ENCODE assay signal across 8 cellular contexts in the genomic region with DNA sequence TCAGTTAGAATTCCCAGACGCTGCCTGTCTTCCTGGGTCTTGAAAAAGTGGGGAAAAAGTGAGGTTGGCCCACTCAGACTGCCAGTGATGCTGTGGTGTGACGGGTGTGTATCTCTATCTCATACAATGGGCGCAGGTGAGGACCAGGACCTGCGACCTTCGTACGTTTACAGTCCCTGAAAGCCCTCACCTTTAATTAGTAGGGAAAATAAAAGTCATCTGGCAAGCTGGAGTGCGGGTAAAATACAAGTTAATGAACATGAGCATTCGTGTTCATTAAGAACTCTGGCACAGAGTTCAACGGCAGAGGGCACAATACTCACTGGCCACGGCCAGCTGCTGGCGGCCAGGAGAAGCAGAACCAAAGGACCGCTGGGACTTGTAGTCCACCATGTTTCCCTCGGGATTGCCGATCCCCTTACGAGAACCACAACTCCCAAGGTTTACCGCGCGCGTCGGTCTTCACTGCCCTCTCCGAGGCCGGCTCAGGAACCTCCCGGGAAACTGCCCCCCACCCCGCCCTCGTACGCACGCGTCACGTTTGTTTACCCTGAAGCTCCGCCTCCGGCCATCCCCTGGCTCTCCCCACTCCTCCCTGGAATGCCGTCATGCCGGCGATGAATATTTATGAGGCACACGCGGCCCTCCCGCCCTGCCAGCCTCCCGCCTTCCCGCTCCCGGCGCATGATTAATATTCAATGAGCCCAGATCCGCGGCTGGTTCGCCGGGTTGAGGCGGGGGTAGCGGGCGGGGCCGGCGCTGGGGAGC. TPM values are rescaled to one million over a fixed set of nuclear protein-coding genes. Genes with fewer than 3 reads are reported as not detected.
A peak's percentile ranks its signal among the peaks of the same experiment; 100 is the strongest.
DNase-seq lines count a peak whose midpoint lies in the region; ATAC-seq and TF ChIP-seq lines count a peak whose summit lies in the region.

No MANE protein-coding gene starts in this region.

- H3K4me1 ChIP-seq in heart right ventricle = peaks cover 3 to 35% (median 24%) of the 10 kb centered on the region in 9 donors

- H3K27ac Mint-ChIP-seq in type B pancreatic cell = peak overlapping the region; percentile 99

- H3K4me3 Mint-ChIP-seq in type B pancreatic cell = peak overlapping the region; percentile 93

- in situ Hi-C loops in GM13976 (cut with MboI; ENCODE audit: low sequenced_read_pairs, unreplicated experiment) = loop anchor here (10.0 kb wide), 1 partner anchor 240 kb away; no protein-coding TSS in a partner anchor

- H3K27ac ChIP-seq in heart right ventricle = peak overlapping the region; percentile 89 to 96 (median 91)

- DNase-seq in GM13976 (ENCODE audit: low spot score) (peak; percentile 94), NCI-H146 (lab: John Stamatoyannopoulos, UW) (peak; percentile 100), T-helper 1 cell (peak; percentile 86 to 97 (median 91)), amniotic stem cell (lab: John Stamatoyannopoulos, UW) (peak; percentile 99), heart right ventricle (peak; percentile 100), pons (ENCODE audit: low spot score) (peak; percentile 100), type B pancreatic cell (ENCODE audit: extremely low spot score, unreplicated experiment) (peak; percentile 99)

- H3K4me1 Mint-ChIP-seq in type B pancreatic cell (ENCODE audit: unreplicated experiment) = peaks cover 31% of the 10 kb centered on the region

- ATAC-seq in HG02870 (IDR thresholded peaks at IDR 0.05; ENCODE audit: unreplicated experiment) = peak; percentile 65
- peak; percentile 95 to 100 (median 99) for ATAC-seq in heart right ventricle

- no peaks in the 10 kb centered on the region for H3K9me3 Mint-ChIP-seq in type B pancreatic cell

- peak overlapping the region; percentile 54 to 83 (median 77) for H3K4me3 ChIP-seq in heart right ventricle

- intact Hi-C loops in heart right ventricle (cut with DNase I) = loop anchor here (1.0 to 10.0 kb wide), 20 partner anchors 82 to 710 kb away; a partner anchor contains a TSS

- peaks cover 5% of the 10 kb centered on the region for H3K27me3 Mint-ChIP-seq in type B pancreatic cell

- TF ChIP-seq CTCF in GM13976 (IDR thresholded peaks at IDR 0.05; ENCODE audit: borderline replicate concordance, control extremely low read depth, extremely low read depth, insufficient read depth, missing control alignments) (peak; percentile 65), heart right ventricle (IDR thresholded peaks at IDR 0.05) (peak; percentile 70 to 94 (median 82)), type B pancreatic cell (conservative IDR thresholded peaks at IDR 0.05) (peak; percentile 83)

- no peaks in the 10 kb centered on the region for H3K36me3 ChIP-seq in heart right ventricle

- H3K27me3 ChIP-seq in heart right ventricle = no peaks in the 10 kb centered on the region

- 2 to 3% methylated on average over 49 to 50 of the region's 50 CpGs for WGBS in heart right ventricle, 2 donors

- H3K9me3 ChIP-seq in heart right ventricle = no peaks in the 10 kb centered on the region

- H3K36me3 Mint-ChIP-seq in type B pancreatic cell = peaks cover 4% of the 10 kb centered on the region

RNA-seq across cellular contexts. Expression of a gene that starts 0.5 kb away (rescaled TPM):
- total RNA-seq in heart right ventricle (10 to 100 TPM in 3 of 10 donors, 1 to 10 TPM in 7; 4.2 to 10.7 (median 8.4) TPM), type B pancreatic cell (ENCODE audit: low replicate concordance) (28.5 and 29.3 TPM in 2 replicates)
- polyA plus RNA-seq in heart right ventricle = 1 to 10 TPM; 1.8 to 2.0 TPM

Comparison
In these comparisons a context has a peak if more than half of its experiments do, and no peak if none do; other contexts are left out.
1. Peak in every context shown above with its lines: DNase-seq, ATAC-seq, H3K4me3 ChIP-seq and H3K27ac ChIP-seq.